Comparison of ENCODE assay signal across 8 cellular contexts in the genomic region with DNA sequence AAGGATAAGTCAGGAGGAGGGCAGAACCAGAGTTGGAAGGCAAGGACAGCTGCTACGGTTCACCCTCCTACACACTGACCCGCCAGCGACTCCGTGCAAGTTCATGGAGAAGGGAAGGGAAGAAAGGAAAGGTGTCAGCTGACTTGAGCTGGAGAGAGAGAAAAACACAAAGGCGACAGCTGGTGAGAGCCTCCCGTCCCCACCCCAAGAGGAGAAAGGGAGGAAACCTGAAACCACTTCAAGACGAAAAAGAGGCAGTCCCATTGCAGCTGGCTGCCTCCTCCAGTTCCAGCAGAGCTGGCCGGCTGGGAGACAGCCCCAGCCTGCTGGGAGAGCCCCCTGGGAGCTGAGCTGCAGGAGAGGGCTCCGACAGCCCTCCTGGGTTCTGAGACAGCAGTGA.
A peak's percentile ranks its signal among the peaks of the same experiment; 100 is the strongest.
DNase-seq lines count a peak whose midpoint lies in the region; ATAC-seq and TF ChIP-seq lines count a peak whose summit lies in the region.

No MANE protein-coding gene starts in this region.

- no peaks in the 10 kb centered on the region for H3K4me1 ChIP-seq in PC-3 (ENCODE audit: insufficient read depth, low read length)

- intact Hi-C loops in PC-3 (cut with micrococcal nuclease), result no loop called here

- POLR2A ChIA-PET in PC-3 (lab: Charles Lee; ENCODE audit: unreplicated experiment), result interaction anchor here (0.5 kb wide), 1 partner anchor 130 kb away, joined by 3 read pairs; no protein-coding TSS in a partner anchor

- TF ChIP-seq CTCF in PC-3 (conservative IDR thresholded peaks at IDR 0.05; ENCODE audit: low read depth, low read length) (no peak), fibroblast of the aortic adventitia (IDR thresholded peaks at IDR 0.05; ENCODE audit: insufficient read depth, low read length) (no peak), GM13977 (IDR thresholded peaks at IDR 0.05; ENCODE audit: extremely low read depth, insufficient read depth, missing control alignments) (no peak)

- H3K9ac ChIP-seq in PC-3 (ENCODE audit: low read length), result no peak overlapping the region

- peaks cover 19% of the 10 kb centered on the region; the same call in 1 of the 2 replicates for H4K20me1 ChIP-seq in PC-3 (ENCODE audit: low read length)

- no peaks in the 10 kb centered on the region for H3K9me3 ChIP-seq in PC-3 (ENCODE audit: low read length)

- peak; percentile 67 for DNase-seq in HT1080 (ENCODE audit: low read depth)
- no peak for DNase-seq in PC-3
- DNase-seq in fibroblast of the aortic adventitia (ENCODE audit: low read depth), result peak; percentile 91
- DNase-seq in pons (ENCODE audit: low spot score), result peak; percentile 17
- no peak for DNase-seq in stimulated activated CD4-positive, alpha-beta T cell treated with anti-CD3 and anti-CD28 coated beads, Interleukin-2, amount 100 ng/mL, for 48 hours
- no peak for DNase-seq in GM13977 (ENCODE audit: low spot score)
- no peak for DNase-seq in central memory CD4-positive, alpha-beta T cell

- H3K4me3 ChIP-seq in PC-3 (ENCODE audit: low read length), result no peak overlapping the region
- H3K4me3 ChIP-seq in fibroblast of the aortic adventitia (ENCODE audit: low read depth, low read length), result peak overlapping the region; percentile 47

- H3K27ac ChIP-seq in PC-3 (ENCODE audit: low read length), result no peak overlapping the region

- no peaks in the 10 kb centered on the region for H3F3A ChIP-seq in PC-3 (ENCODE audit: low read length, unreplicated experiment)

- ATAC-seq in PC-3 (peak; percentile 41; the same call in 1 of the 2 replicates), GM19324 (IDR thresholded peaks at IDR 0.05; ENCODE audit: low FRiP score, unreplicated experiment) (no peak)

- CTCF ChIA-PET in PC-3 (lab: Charles Lee), result no interaction called here

- no peaks in the 10 kb centered on the region for H3K9me2 ChIP-seq in PC-3 (replicated peaks; ENCODE audit: low read length)

- no peaks in the 10 kb centered on the region for H3K27me3 ChIP-seq in PC-3 (ENCODE audit: low read length)

- no peak overlapping the region for H2AFZ ChIP-seq in PC-3 (ENCODE audit: low read length)

- no TSS peak for BruUV-seq in PC-3 (replicated peaks; lab: Mats Ljungman, UMichigan)

- H3K36me3 ChIP-seq in PC-3 (ENCODE audit: low read depth, low read length), result no peaks in the 10 kb centered on the region

- in situ Hi-C loops in GM13977 (cut with MboI; ENCODE audit: low pct_unique_long_range_greater_than_20kb, low sequenced_read_pairs, unreplicated experiment), result no loop called here

- no peak overlapping the region for H3K4me2 ChIP-seq in PC-3 (ENCODE audit: low read length)

- peaks cover 97% of the 10 kb centered on the region for H3K79me2 ChIP-seq in PC-3 (ENCODE audit: low read length)

Comparison
In these comparisons a context has a peak if more than half of its experiments do, and no peak if none do; other contexts are left out.
1. DNase-seq: peak in HT1080 (single experiment), fibroblast of the aortic adventitia (single experiment) and pons (single experiment); none in PC-3 (single experiment), stimulated activated CD4-positive, alpha-beta T cell treated with anti-CD3 and anti-CD28 coated beads, Interleukin-2, amount 100 ng/mL, for 48 hours (0 of 2), GM13977 (single experiment) and central memory CD4-positive, alpha-beta T cell (single experiment).